1 cellular context compared by ENCODE assay signal in genomic region chr1:27618341-27619067, GRCh38.
TF ChIP-seq lines count a peak whose summit lies in the region.

No MANE protein-coding gene starts in this region.

TF ChIP-seq in WTC11, 78 proteins besides CTCF, POLR2A, EP300 and RAD21 (continued from another document):
- TF ChIP-seq ARID4B (CRISPR knock-in tag; IDR thresholded peaks at IDR 0.05; ENCODE audit: borderline replicate concordance) = no peak
